8 cellular contexts compared by ENCODE assay signal in genomic region chr2:149017116-149017985, GRCh38. TPM values are rescaled to one million over a fixed set of nuclear protein-coding genes. Genes with fewer than 3 reads are reported as not detected.
DNase-seq lines count a peak whose midpoint lies in the region; ATAC-seq, FAIRE-seq and TF ChIP-seq lines count a peak whose summit lies in the region.

No MANE protein-coding gene starts in this region.

- no peaks in the 10 kb centered on the region for H3K79me2 ChIP-seq in K562 (ENCODE audit: control insufficient read depth, insufficient read depth, low read length)

- no peaks in the 10 kb centered on the region for H3K9me3 Mint-ChIP-seq in CD4-positive, alpha-beta T cell

- H3K4me3 Mint-ChIP-seq in CD4-positive, alpha-beta T cell, result no peak overlapping the region

- H3K9ac ChIP-seq in K562 (ENCODE audit: insufficient read depth in 1 of 2, low read depth in 2 of 2, low read length in 2 of 2), result no peak overlapping the region

- TF ChIP-seq CTCF in CD4-positive, alpha-beta T cell (IDR thresholded peaks at IDR 0.05), result peak; percentile 81
- TF ChIP-seq CTCF in K562 (IDR thresholded peaks at IDR 0.05 in 2 of 3, conservative IDR thresholded peaks at IDR 0.05 in 1 of 3; ENCODE audit: insufficient read depth in 2 of 3, low read depth in 1 of 3, low read length in 3 of 3), result peak; percentile 84 to 93 (median 91)

- TF ChIP-seq POLR2A in K562 (conservative IDR thresholded peaks at IDR 0.05), result no peak

- no peaks in the 10 kb centered on the region for H3K27me3 Mint-ChIP-seq in CD4-positive, alpha-beta T cell

- no peak overlapping the region for H3K27ac ChIP-seq in CD4-positive, alpha-beta T cell (ENCODE audit: low read depth, low read length)
- H3K27ac ChIP-seq in K562 (ENCODE audit: extremely low read depth, low read depth, low read length), result no peak overlapping the region

- no peaks in the 10 kb centered on the region for H3K9me1 ChIP-seq in K562 (ENCODE audit: control insufficient read depth, insufficient read depth, low read length)

- no peak overlapping the region for H3K4me3 ChIP-seq in K562

- peak; percentile 89 to 94 for TF ChIP-seq RAD21 in K562 (CRISPR knock-in tag; conservative IDR thresholded peaks at IDR 0.05 in 1 of 2, IDR thresholded peaks at IDR 0.05 in 1 of 2)

- BruUV-seq in K562 (replicated peaks; lab: Mats Ljungman, UMichigan), result no TSS peak

- intact Hi-C loops in CD4-positive, alpha-beta T cell (cut with DNase I, micrococcal nuclease), result loop anchor here (1.0 kb wide), 2 partner anchors 543 to 544 kb away; no protein-coding TSS in a partner anchor
- intact Hi-C loops in K562 (cut with micrococcal nuclease), result loop anchor here (1.0 to 2.0 kb wide), 2 partner anchors 295 to 544 kb away; no protein-coding TSS in a partner anchor

- 2% methylated on average over 14 of the region's 14 CpGs for WGBS in K562 (ENCODE audit: insufficient coverage, low coverage, missing lambda C conversion rate)

- no peaks in the 10 kb centered on the region for H3K4me1 ChIP-seq in K562 (replicated peaks in 1 of 2; ENCODE audit: control insufficient read depth in 2 of 2, insufficient read depth in 2 of 2, low read length in 2 of 2)

- no peak overlapping the region for H3K27ac Mint-ChIP-seq in CD4-positive, alpha-beta T cell

- POLR2A ChIA-PET in CD4-positive, alpha-beta T cell (lab: Charles Lee), result interaction anchor here (0.6 to 1.6 kb wide), 3 partner anchors 539 to 1027 kb away, joined by 3 to 6 read pairs (median 3); no protein-coding TSS in a partner anchor
- POLR2A ChIA-PET in K562 (lab: Yijun Ruan, JAX), result interaction anchor here (0.6 to 0.9 kb wide), 2 partner anchors 304 to 371 kb away, joined by 3 to 4 read pairs; no protein-coding TSS in a partner anchor

- TF ChIP-seq EP300 in K562 (IDR thresholded peaks at IDR 0.05; ENCODE audit: low read length), result no peak

- no peaks in the 10 kb centered on the region for H3K4me1 Mint-ChIP-seq in CD4-positive, alpha-beta T cell (ENCODE audit: low read depth)

- H3K4me2 ChIP-seq in K562 (ENCODE audit: insufficient read depth, low read length), result no peak overlapping the region

- no peak overlapping the region for H2AFZ ChIP-seq in K562 (ENCODE audit: low read depth, low read length)

- no peaks in the 10 kb centered on the region for H3K36me3 ChIP-seq in K562 (ENCODE audit: control insufficient read depth, insufficient read depth, low read length)

- peak; percentile 95 for FAIRE-seq in K562 (lab: Jason Lieb, UNC)

- in situ Hi-C loops in K562 (cut with MboI), result loop anchor here (5.0 kb wide), 1 partner anchor 545 kb away; no protein-coding TSS in a partner anchor

- no peaks in the 10 kb centered on the region; the same call in 1 of the 2 replicates for H4K20me1 ChIP-seq in K562 (replicated peaks; ENCODE audit: control insufficient read depth, insufficient read depth, low read length)

- no peaks in the 10 kb centered on the region for H3K9me3 ChIP-seq in CD4-positive, alpha-beta T cell (ENCODE audit: control insufficient read depth, low read length)
- no peaks in the 10 kb centered on the region for H3K9me3 ChIP-seq in K562 (replicated peaks; ENCODE audit: control insufficient read depth, insufficient read depth, low read depth, low read length)

- no peaks in the 10 kb centered on the region for H3K27me3 ChIP-seq in CD4-positive, alpha-beta T cell (ENCODE audit: control insufficient read depth, insufficient read depth, low read length)
- H3K27me3 ChIP-seq in K562 (ENCODE audit: control insufficient read depth in 2 of 2, insufficient read depth in 2 of 2, low read length in 2 of 2), result peaks cover 2 to 10% of the 10 kb centered on the region in 2 experiments; a peak in 2 of 5 replicates

- peak; percentile 48 to 70 (median 63) for DNase-seq in CD4-positive, alpha-beta T cell
- DNase-seq in GOT3 (lab: John Stamatoyannopoulos, UW) (peak; percentile 6), NCI-H2107 (lab: John Stamatoyannopoulos, UW) (peak; percentile 59), UCSD-AML1 (lab: John Stamatoyannopoulos, UW; ENCODE audit: unreplicated experiment) (peak; percentile 51), K562 (ENCODE audit: extremely low read depth in 1 of 4, low spot score in 3 of 4) (peak; percentile 82 to 89 (median 87)), iPS-NIHi11 (ENCODE audit: low spot score) (peak; percentile 82)
- peak; percentile 32 to 69 for DNase-seq in stimulated activated CD4-positive, alpha-beta T cell treated with anti-CD3 and anti-CD28 coated beads, Interleukin-12 subunit alpha, Interleukin-12 subunit beta, amount 100 ng/mL, for 24 hours (ENCODE audit: low read depth in 2 of 2)

- H3K36me3 Mint-ChIP-seq in CD4-positive, alpha-beta T cell (ENCODE audit: low read depth), result no peaks in the 10 kb centered on the region

- ATAC-seq in CD4-positive, alpha-beta T cell (ENCODE audit: poor library complexity), result peak; percentile 73
- ATAC-seq in K562 (peak; percentile 94), GM18498 (IDR thresholded peaks at IDR 0.05; ENCODE audit: unreplicated experiment) (no peak)

- CTCF ChIA-PET in CD4-positive, alpha-beta T cell (lab: Charles Lee), result interaction anchor here (0.9 to 2.6 kb wide), 5 partner anchors 9 to 556 kb away, joined by 3 to 9 read pairs (median 3); no protein-coding TSS in a partner anchor
- CTCF ChIA-PET in K562 (lab: Yijun Ruan, JAX; ENCODE audit: low intra/inter-chr PET ratio), result interaction anchor here (0.6 to 2.6 kb wide), 4 partner anchors 31 to 556 kb away, joined by 3 to 24 read pairs (median 4); no protein-coding TSS in a partner anchor

TF ChIP-seq in K562, 482 proteins besides CTCF, POLR2A, EP300 and RAD21 (continues in another document):
- TF ChIP-seq KLF16 (IDR thresholded peaks at IDR 0.05), result 0 out of 2 replicates have a peak, but pooled peaks have one; percentile 6
- peak; percentile 9; the same call in 1 of the 2 replicates for TF ChIP-seq MEF2A (IDR thresholded peaks at IDR 0.05; ENCODE audit: control insufficient read depth, low read depth, low read length)
- TF ChIP-seq OTX1 (CRISPR knock-in tag; IDR thresholded peaks at IDR 0.05), result 0 out of 2 replicates have a peak, but pooled peaks have one; percentile 14
- TF ChIP-seq ARID2 (IDR thresholded peaks at IDR 0.05), result 0 out of 2 replicates have a peak, but pooled peaks have one; percentile 9
- TF ChIP-seq SPI1 (IDR thresholded peaks at IDR 0.05; ENCODE audit: borderline replicate concordance, low read depth, low read length), result peak; percentile 80; the same call in 1 of the 2 replicates
- TF ChIP-seq SMC3 (conservative IDR thresholded peaks at IDR 0.05; ENCODE audit: insufficient read depth, low read depth, low read length), result peak; percentile 95
- no peak for TF ChIP-seq MLX (CRISPR knock-in tag; conservative IDR thresholded peaks at IDR 0.05)
- TF ChIP-seq, protein P1, sequence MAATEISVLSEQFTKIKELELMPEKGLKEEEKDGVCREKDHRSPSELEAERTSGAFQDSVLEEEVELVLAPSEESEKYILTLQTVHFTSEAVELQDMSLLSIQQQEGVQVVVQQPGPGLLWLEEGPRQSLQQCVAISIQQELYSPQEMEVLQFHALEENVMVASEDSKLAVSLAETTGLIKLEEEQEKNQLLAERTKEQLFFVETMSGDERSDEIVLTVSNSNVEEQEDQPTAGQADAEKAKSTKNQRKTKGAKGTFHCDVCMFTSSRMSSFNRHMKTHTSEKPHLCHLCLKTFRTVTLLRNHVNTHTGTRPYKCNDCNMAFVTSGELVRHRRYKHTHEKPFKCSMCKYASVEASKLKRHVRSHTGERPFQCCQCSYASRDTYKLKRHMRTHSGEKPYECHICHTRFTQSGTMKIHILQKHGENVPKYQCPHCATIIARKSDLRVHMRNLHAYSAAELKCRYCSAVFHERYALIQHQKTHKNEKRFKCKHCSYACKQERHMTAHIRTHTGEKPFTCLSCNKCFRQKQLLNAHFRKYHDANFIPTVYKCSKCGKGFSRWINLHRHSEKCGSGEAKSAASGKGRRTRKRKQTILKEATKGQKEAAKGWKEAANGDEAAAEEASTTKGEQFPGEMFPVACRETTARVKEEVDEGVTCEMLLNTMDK (IDR thresholded peaks at IDR 0.05; ENCODE audit: borderline replicate concordance, insufficient read depth, low read depth, low read length, poor library complexity, severe bottlenecking), result peak; percentile 31
- no peak for TF ChIP-seq ZNF280B (CRISPR knock-in tag; IDR thresholded peaks at IDR 0.05)

RNA-seq across cellular contexts. Expression of gene LYPD6B, which starts 21.1 kb away (rescaled TPM):
- not detected for total RNA-seq in CD4-positive, alpha-beta T cell
- total RNA-seq in K562 (2011; cell fraction: chromatin; rRNA removed; ENCODE audit: low replicate concordance), result not detected in 2 replicates
- not detected in 2 replicates for total RNA-seq in K562 (2011; cell fraction: nucleolus; rRNA removed)
- total RNA-seq in K562 (2011; cell fraction: nucleoplasm; rRNA removed), result not detected in 2 replicates
- total RNA-seq in K562 (2014; rRNA removed), result not detected in 2 replicates
- not detected in 2 replicates for total RNA-seq in K562 (2014; rRNA removed; fragmentation: Illumina TruSeq; extraction: Trizol)
- total RNA-seq in K562 (2015; rRNA removed; fragmentation: Illumina TruSeq; extraction: Trizol), result not detected in 2 replicates
- total RNA-seq in K562 (2021), result not detected in 2 replicates
- not detected in 2 replicates for polyA plus RNA-seq in K562 (2011; rRNA removed)
- polyA plus RNA-seq in K562 (2011; cell fraction: cytosol; rRNA removed), result not detected in 2 replicates
- not detected in 2 replicates for polyA plus RNA-seq in K562 (2011; cell fraction: nucleus; rRNA removed)
- polyA plus RNA-seq in K562 (2012), result not detected in 2 replicates
- not detected in 2 replicates for polyA plus RNA-seq in K562 (2014; fragmentation: Illumina TruSeq; extraction: Trizol)
- polyA plus RNA-seq in K562 (2014; fragmentation: Nextera tagmentation; extraction: Ambion mirVana), result not detected
- not detected in 2 replicates for polyA plus RNA-seq in K562 (2014; rRNA removed)
- not detected in 2 replicates for polyA minus RNA-seq in K562 (2011; rRNA and poly(A)+ RNA removed)
- polyA minus RNA-seq in K562 (2011; cell fraction: cytosol; rRNA and poly(A)+ RNA removed), result not detected in 2 replicates
- not detected in 2 replicates for polyA minus RNA-seq in K562 (2011; cell fraction: nucleus; rRNA and poly(A)+ RNA removed)

Comparison
In these comparisons a context has a peak if more than half of its experiments do, and no peak if none do; other contexts are left out.
1. DNase-seq: peak in every context shown above with its lines; median percentile 87 in K562; 82 in iPS-NIHi11; 63 in CD4-positive, alpha-beta T cell; 59 in NCI-H2107; 51 in UCSD-AML1; 50 in stimulated activated CD4-positive, alpha-beta T cell treated with anti-CD3 and anti-CD28 coated beads, Interleukin-12 subunit alpha, Interleukin-12 subunit beta, amount 100 ng/mL, for 24 hours; 6 in GOT3.